1 cellular context compared by ENCODE assay signal in the genomic region with DNA sequence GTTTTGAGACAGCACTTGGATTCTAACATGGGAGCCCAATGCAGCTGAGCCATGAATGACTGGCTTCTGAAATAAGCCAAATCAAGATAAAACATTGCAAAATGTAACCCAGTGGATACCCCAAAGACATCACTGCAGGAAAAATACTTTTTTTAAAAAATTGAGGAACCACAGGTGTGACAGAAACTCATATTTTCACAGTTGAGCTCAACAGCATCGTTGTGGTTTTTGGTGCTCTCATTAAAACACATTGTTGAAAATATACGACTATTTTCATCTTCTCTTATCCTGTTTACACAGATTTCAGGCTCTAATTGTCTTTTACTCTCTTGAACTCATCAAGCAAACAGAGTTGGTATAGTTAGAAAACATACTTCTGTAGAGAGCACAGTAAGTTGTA.
TF ChIP-seq lines count a peak whose summit lies in the region.

No MANE protein-coding gene starts in this region.

TF ChIP-seq in GM12878, 131 proteins besides CTCF, POLR2A, EP300 and RAD21 (continued from another document):
- TF ChIP-seq, protein P1, sequence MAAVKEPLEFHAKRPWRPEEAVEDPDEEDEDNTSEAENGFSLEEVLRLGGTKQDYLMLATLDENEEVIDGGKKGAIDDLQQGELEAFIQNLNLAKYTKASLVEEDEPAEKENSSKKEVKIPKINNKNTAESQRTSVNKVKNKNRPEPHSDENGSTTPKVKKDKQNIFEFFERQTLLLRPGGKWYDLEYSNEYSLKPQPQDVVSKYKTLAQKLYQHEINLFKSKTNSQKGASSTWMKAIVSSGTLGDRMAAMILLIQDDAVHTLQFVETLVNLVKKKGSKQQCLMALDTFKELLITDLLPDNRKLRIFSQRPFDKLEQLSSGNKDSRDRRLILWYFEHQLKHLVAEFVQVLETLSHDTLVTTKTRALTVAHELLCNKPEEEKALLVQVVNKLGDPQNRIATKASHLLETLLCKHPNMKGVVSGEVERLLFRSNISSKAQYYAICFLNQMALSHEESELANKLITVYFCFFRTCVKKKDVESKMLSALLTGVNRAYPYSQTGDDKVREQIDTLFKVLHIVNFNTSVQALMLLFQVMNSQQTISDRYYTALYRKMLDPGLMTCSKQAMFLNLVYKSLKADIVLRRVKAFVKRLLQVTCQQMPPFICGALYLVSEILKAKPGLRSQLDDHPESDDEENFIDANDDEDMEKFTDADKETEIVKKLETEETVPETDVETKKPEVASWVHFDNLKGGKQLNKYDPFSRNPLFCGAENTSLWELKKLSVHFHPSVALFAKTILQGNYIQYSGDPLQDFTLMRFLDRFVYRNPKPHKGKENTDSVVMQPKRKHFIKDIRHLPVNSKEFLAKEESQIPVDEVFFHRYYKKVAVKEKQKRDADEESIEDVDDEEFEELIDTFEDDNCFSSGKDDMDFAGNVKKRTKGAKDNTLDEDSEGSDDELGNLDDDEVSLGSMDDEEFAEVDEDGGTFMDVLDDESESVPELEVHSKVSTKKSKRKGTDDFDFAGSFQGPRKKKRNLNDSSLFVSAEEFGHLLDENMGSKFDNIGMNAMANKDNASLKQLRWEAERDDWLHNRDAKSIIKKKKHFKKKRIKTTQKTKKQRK (IDR thresholded peaks at IDR 0.05; ENCODE audit: low read depth, low read length) = no peak
- TF ChIP-seq IKZF2 (IDR thresholded peaks at IDR 0.05) = peak; percentile 68 to 72; a peak in 2 of 4 replicates
- TF ChIP-seq BMI1 (IDR thresholded peaks at IDR 0.05; ENCODE audit: borderline replicate concordance) = peak; percentile 61
- no peak for TF ChIP-seq SRF (IDR thresholded peaks at IDR 0.05; ENCODE audit: low read depth in 2 of 2, low read length in 2 of 2)
- TF ChIP-seq, protein P2, sequence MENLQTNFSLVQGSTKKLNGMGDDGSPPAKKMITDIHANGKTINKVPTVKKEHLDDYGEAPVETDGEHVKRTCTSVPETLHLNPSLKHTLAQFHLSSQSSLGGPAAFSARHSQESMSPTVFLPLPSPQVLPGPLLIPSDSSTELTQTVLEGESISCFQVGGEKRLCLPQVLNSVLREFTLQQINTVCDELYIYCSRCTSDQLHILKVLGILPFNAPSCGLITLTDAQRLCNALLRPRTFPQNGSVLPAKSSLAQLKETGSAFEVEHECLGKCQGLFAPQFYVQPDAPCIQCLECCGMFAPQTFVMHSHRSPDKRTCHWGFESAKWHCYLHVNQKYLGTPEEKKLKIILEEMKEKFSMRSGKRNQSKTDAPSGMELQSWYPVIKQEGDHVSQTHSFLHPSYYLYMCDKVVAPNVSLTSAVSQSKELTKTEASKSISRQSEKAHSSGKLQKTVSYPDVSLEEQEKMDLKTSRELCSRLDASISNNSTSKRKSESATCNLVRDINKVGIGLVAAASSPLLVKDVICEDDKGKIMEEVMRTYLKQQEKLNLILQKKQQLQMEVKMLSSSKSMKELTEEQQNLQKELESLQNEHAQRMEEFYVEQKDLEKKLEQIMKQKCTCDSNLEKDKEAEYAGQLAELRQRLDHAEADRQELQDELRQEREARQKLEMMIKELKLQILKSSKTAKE (IDR thresholded peaks at IDR 0.05; ENCODE audit: low read depth, poor library complexity, severe bottlenecking) = no peak
- peak; percentile 97 for TF ChIP-seq MTA2 (IDR thresholded peaks at IDR 0.05; ENCODE audit: low read depth)
- TF ChIP-seq MEF2B (IDR thresholded peaks at IDR 0.05; ENCODE audit: partially characterized antibody, poor library complexity, severe bottlenecking) = peak; percentile 67
- TF ChIP-seq HDGF (IDR thresholded peaks at IDR 0.05) = no peak
- TF ChIP-seq RELA (IDR thresholded peaks at IDR 0.05; ENCODE audit: borderline replicate concordance, partially characterized antibody) = no peak
- peak; percentile 61 for TF ChIP-seq ATF7 (IDR thresholded peaks at IDR 0.05; ENCODE audit: low read depth)
- no peak for TF ChIP-seq NRF1 (conservative IDR thresholded peaks at IDR 0.05; ENCODE audit: low read depth, low read length)
- no peak for TF ChIP-seq KDM1A (IDR thresholded peaks at IDR 0.05; ENCODE audit: borderline replicate concordance)
- no peak for TF ChIP-seq EED (IDR thresholded peaks at IDR 0.05; ENCODE audit: low read depth)
- no peak for TF ChIP-seq TCF3 (IDR thresholded peaks at IDR 0.05; ENCODE audit: borderline replicate concordance, insufficient read depth, low read depth, low read length)
- TF ChIP-seq CHD2 (IDR thresholded peaks at IDR 0.05; ENCODE audit: borderline replicate concordance, low read depth, low read length) = no peak
- peak; percentile 57; a peak in 2 of 4 replicates for TF ChIP-seq BHLHE40 (IDR thresholded peaks at IDR 0.05; ENCODE audit: borderline replicate concordance in 1 of 2, low read depth in 2 of 2, low read length in 1 of 2)
- TF ChIP-seq MYC (IDR thresholded peaks at IDR 0.05; ENCODE audit: insufficient read depth, insufficient read length, insufficient replicate concordance, low read length, severe bottlenecking) = no peak
- no peak for TF ChIP-seq ZNF24 (IDR thresholded peaks at IDR 0.05)
- peak; percentile 56; the same call in 1 of the 2 replicates for TF ChIP-seq ZNF384 (IDR thresholded peaks at IDR 0.05; ENCODE audit: borderline replicate concordance, low read depth, low read length)
- TF ChIP-seq IKZF1 (conservative IDR thresholded peaks at IDR 0.05) = peak; percentile 62; the same call in 1 of the 2 replicates
- TF ChIP-seq JUND (IDR thresholded peaks at IDR 0.05; ENCODE audit: low read depth, low read length) = no peak
- TF ChIP-seq TARDBP (IDR thresholded peaks at IDR 0.05; ENCODE audit: borderline replicate concordance) = no peak
- TF ChIP-seq, protein P3, sequence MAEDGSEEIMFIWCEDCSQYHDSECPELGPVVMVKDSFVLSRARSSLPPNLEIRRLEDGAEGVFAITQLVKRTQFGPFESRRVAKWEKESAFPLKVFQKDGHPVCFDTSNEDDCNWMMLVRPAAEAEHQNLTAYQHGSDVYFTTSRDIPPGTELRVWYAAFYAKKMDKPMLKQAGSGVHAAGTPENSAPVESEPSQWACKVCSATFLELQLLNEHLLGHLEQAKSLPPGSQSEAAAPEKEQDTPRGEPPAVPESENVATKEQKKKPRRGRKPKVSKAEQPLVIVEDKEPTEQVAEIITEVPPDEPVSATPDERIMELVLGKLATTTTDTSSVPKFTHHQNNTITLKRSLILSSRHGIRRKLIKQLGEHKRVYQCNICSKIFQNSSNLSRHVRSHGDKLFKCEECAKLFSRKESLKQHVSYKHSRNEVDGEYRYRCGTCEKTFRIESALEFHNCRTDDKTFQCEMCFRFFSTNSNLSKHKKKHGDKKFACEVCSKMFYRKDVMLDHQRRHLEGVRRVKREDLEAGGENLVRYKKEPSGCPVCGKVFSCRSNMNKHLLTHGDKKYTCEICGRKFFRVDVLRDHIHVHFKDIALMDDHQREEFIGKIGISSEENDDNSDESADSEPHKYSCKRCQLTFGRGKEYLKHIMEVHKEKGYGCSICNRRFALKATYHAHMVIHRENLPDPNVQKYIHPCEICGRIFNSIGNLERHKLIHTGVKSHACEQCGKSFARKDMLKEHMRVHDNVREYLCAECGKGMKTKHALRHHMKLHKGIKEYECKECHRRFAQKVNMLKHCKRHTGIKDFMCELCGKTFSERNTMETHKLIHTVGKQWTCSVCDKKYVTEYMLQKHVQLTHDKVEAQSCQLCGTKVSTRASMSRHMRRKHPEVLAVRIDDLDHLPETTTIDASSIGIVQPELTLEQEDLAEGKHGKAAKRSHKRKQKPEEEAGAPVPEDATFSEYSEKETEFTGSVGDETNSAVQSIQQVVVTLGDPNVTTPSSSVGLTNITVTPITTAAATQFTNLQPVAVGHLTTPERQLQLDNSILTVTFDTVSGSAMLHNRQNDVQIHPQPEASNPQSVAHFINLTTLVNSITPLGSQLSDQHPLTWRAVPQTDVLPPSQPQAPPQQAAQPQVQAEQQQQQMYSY (CRISPR knock-in tag; IDR thresholded peaks at IDR 0.05) = no peak
- no peak for TF ChIP-seq SMAD1 (IDR thresholded peaks at IDR 0.05; ENCODE audit: low read depth, partially characterized antibody)
- peak; percentile 66 for TF ChIP-seq DPF2 (IDR thresholded peaks at IDR 0.05)
- no peak for TF ChIP-seq SMARCA5 (IDR thresholded peaks at IDR 0.05)
- TF ChIP-seq ZNF622 (IDR thresholded peaks at IDR 0.05) = no peak
- TF ChIP-seq, protein P4, sequence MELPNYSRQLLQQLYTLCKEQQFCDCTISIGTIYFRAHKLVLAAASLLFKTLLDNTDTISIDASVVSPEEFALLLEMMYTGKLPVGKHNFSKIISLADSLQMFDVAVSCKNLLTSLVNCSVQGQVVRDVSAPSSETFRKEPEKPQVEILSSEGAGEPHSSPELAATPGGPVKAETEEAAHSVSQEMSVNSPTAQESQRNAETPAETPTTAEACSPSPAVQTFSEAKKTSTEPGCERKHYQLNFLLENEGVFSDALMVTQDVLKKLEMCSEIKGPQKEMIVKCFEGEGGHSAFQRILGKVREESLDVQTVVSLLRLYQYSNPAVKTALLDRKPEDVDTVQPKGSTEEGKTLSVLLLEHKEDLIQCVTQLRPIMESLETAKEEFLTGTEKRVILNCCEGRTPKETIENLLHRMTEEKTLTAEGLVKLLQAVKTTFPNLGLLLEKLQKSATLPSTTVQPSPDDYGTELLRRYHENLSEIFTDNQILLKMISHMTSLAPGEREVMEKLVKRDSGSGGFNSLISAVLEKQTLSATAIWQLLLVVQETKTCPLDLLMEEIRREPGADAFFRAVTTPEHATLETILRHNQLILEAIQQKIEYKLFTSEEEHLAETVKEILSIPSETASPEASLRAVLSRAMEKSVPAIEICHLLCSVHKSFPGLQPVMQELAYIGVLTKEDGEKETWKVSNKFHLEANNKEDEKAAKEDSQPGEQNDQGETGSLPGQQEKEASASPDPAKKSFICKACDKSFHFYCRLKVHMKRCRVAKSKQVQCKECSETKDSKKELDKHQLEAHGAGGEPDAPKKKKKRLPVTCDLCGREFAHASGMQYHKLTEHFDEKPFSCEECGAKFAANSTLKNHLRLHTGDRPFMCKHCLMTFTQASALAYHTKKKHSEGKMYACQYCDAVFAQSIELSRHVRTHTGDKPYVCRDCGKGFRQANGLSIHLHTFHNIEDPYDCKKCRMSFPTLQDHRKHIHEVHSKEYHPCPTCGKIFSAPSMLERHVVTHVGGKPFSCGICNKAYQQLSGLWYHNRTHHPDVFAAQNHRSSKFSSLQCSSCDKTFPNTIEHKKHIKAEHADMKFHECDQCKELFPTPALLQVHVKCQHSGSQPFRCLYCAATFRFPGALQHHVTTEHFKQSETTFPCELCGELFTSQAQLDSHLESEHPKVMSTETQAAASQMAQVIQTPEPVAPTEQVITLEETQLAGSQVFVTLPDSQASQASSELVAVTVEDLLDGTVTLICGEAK (IDR thresholded peaks at IDR 0.05; ENCODE audit: borderline replicate concordance) = no peak; the same call in 1 of the 2 replicates
- TF ChIP-seq EZH2 (IDR thresholded peaks at IDR 0.05; ENCODE audit: borderline replicate concordance, control insufficient read depth, low read depth, low read length) = no peak
- TF ChIP-seq ZNF217 (IDR thresholded peaks at IDR 0.05) = 0 out of 2 replicates have a peak, but pooled peaks have one; percentile 35
- no peak for TF ChIP-seq RAD51 (IDR thresholded peaks at IDR 0.05)
- TF ChIP-seq, protein P5, sequence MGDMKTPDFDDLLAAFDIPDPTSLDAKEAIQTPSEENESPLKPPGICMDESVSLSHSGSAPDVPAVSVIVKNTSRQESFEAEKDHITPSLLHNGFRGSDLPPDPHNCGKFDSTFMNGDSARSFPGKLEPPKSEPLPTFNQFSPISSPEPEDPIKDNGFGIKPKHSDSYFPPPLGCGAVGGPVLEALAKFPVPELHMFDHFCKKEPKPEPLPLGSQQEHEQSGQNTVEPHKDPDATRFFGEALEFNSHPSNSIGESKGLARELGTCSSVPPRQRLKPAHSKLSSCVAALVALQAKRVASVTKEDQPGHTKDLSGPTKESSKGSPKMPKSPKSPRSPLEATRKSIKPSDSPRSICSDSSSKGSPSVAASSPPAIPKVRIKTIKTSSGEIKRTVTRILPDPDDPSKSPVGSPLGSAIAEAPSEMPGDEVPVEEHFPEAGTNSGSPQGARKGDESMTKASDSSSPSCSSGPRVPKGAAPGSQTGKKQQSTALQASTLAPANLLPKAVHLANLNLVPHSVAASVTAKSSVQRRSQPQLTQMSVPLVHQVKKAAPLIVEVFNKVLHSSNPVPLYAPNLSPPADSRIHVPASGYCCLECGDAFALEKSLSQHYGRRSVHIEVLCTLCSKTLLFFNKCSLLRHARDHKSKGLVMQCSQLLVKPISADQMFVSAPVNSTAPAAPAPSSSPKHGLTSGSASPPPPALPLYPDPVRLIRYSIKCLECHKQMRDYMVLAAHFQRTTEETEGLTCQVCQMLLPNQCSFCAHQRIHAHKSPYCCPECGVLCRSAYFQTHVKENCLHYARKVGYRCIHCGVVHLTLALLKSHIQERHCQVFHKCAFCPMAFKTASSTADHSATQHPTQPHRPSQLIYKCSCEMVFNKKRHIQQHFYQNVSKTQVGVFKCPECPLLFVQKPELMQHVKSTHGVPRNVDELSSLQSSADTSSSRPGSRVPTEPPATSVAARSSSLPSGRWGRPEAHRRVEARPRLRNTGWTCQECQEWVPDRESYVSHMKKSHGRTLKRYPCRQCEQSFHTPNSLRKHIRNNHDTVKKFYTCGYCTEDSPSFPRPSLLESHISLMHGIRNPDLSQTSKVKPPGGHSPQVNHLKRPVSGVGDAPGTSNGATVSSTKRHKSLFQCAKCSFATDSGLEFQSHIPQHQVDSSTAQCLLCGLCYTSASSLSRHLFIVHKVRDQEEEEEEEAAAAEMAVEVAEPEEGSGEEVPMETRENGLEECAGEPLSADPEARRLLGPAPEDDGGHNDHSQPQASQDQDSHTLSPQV (IDR thresholded peaks at IDR 0.05) = no peak
- TF ChIP-seq, protein P6, sequence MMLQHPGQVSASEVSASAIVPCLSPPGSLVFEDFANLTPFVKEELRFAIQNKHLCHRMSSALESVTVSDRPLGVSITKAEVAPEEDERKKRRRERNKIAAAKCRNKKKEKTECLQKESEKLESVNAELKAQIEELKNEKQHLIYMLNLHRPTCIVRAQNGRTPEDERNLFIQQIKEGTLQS (IDR thresholded peaks at IDR 0.05; ENCODE audit: borderline replicate concordance, extremely low read depth, low read depth, low read length) = no peak
